10 cellular contexts compared by ENCODE assay signal in genomic region chr9:34254141-34254913, GRCh38.
A peak's percentile ranks its signal among the peaks of the same experiment; 100 is the strongest.
DNase-seq lines count a peak whose midpoint lies in the region; ATAC-seq, FAIRE-seq and TF ChIP-seq lines count a peak whose summit lies in the region.
"Had no signal": no experiment of that assay in that cellular context is flagged by ENCODE, and none has a peak within 500 bp of the region (broad histone marks: within the 10 kb centered on the region; RNA-seq: fewer than 3 reads in every experiment).

No MANE protein-coding gene starts in this region.

- TF ChIP-seq CTCF in fibroblast of lung (conservative IDR thresholded peaks at IDR 0.05 in 1 of 2, IDR thresholded peaks at IDR 0.05 in 1 of 2; ENCODE audit: low read depth in 1 of 2, low read length in 2 of 2) (no peak), progenitor cell of endocrine pancreas (IDR thresholded peaks at IDR 0.05; ENCODE audit: unreplicated experiment) (no peak)

- H3K4me3 Mint-ChIP-seq in CD4-positive, CD25-positive, alpha-beta regulatory T cell, result no peak overlapping the region
- no peak overlapping the region for H3K4me3 Mint-ChIP-seq in progenitor cell of endocrine pancreas (ENCODE audit: low read depth)

- peak overlapping the region in 2 of 3 donors; percentile 65 to 75 for H3K27ac Mint-ChIP-seq in CD4-positive, CD25-positive, alpha-beta regulatory T cell
- H3K27ac Mint-ChIP-seq in progenitor cell of endocrine pancreas, result peak overlapping the region; percentile 22

- no peak overlapping the region for H3K27ac ChIP-seq in CD4-positive, CD25-positive, alpha-beta regulatory T cell (ENCODE audit: insufficient read depth, low read length, poor library complexity, severe bottlenecking)
- peak overlapping the region; percentile 91 for H3K27ac ChIP-seq in fibroblast of lung (ENCODE audit: insufficient read depth, low read length)

- no peaks in the 10 kb centered on the region for H3K9me3 Mint-ChIP-seq in CD4-positive, CD25-positive, alpha-beta regulatory T cell
- no peaks in the 10 kb centered on the region for H3K9me3 Mint-ChIP-seq in progenitor cell of endocrine pancreas (ENCODE audit: low read depth)

- H3K4me2 ChIP-seq in fibroblast of lung (ENCODE audit: extremely low read depth, insufficient read depth, low read length), result peak overlapping the region; percentile 17

- no peak overlapping the region for H3K4me3 ChIP-seq in CD4-positive, CD25-positive, alpha-beta regulatory T cell (ENCODE audit: low read depth, low read length)
- no peak overlapping the region for H3K4me3 ChIP-seq in fibroblast of lung (replicated peaks in 1 of 4; ENCODE audit: control extremely low read depth in 1 of 4, insufficient read depth in 1 of 4, low read depth in 3 of 4, low read length in 4 of 4)

- H3K27me3 ChIP-seq in CD4-positive, CD25-positive, alpha-beta regulatory T cell (ENCODE audit: control insufficient read depth, insufficient read depth, low read length), result no peaks in the 10 kb centered on the region
- H3K27me3 ChIP-seq in fibroblast of lung (ENCODE audit: control insufficient read depth, insufficient read depth, low read length), result no peaks in the 10 kb centered on the region

- DNase-seq in CD4-positive, CD25-positive, alpha-beta regulatory T cell, result no peak
- DNase-seq in RCC 7860 (ENCODE audit: low spot score) (peak; percentile 78), fibroblast of lung (ENCODE audit: low read depth in 2 of 2) (peak; percentile 75 to 87), progenitor cell of endocrine pancreas (ENCODE audit: low spot score, unreplicated experiment) (no peak), retina (no peak), GM19240 (ENCODE audit: insufficient read length, low spot score) (no peak)
- DNase-seq: activated CD8-positive, alpha-beta memory T cell treated with anti-CD3 and anti-CD28 coated beads, Interleukin-2, amount 50 U/mL, for 4 hours; NCI-H510A treated with DMSO at 0.1 percent for 48 hours had no signal

- peaks cover 9% of the 10 kb centered on the region for H3K36me3 Mint-ChIP-seq in CD4-positive, CD25-positive, alpha-beta regulatory T cell
- H3K36me3 Mint-ChIP-seq in progenitor cell of endocrine pancreas (ENCODE audit: insufficient read depth), result peaks cover 11% of the 10 kb centered on the region

- no peaks in the 10 kb centered on the region for H3K27me3 Mint-ChIP-seq in CD4-positive, CD25-positive, alpha-beta regulatory T cell
- H3K27me3 Mint-ChIP-seq in progenitor cell of endocrine pancreas, result no peaks in the 10 kb centered on the region

- H2AFZ ChIP-seq in fibroblast of lung (ENCODE audit: low read length), result no peak overlapping the region

- no peaks in the 10 kb centered on the region for H3K9me3 ChIP-seq in CD4-positive, CD25-positive, alpha-beta regulatory T cell (ENCODE audit: control insufficient read depth in 2 of 2, low read length in 2 of 2)
- H3K9me3 ChIP-seq in fibroblast of lung (ENCODE audit: control insufficient read depth, insufficient read depth, low read depth, low read length), result no peaks in the 10 kb centered on the region

- no peaks in the 10 kb centered on the region for H4K20me1 ChIP-seq in fibroblast of lung (ENCODE audit: control insufficient read depth, extremely low read depth, insufficient read depth, low read length)

- peaks cover 0 to 27% (median 6%) of the 10 kb centered on the region in 4 donors for H3K4me1 Mint-ChIP-seq in CD4-positive, CD25-positive, alpha-beta regulatory T cell
- H3K4me1 Mint-ChIP-seq in progenitor cell of endocrine pancreas (ENCODE audit: low read depth), result no peaks in the 10 kb centered on the region

- H3K79me2 ChIP-seq in fibroblast of lung (ENCODE audit: control insufficient read depth, insufficient read depth, low read length), result no peaks in the 10 kb centered on the region

- FAIRE-seq in RCC 7860 (lab: Jason Lieb, UNC), result peak; percentile 80

- ATAC-seq in CD4-positive, CD25-positive, alpha-beta regulatory T cell (ENCODE audit: low read depth in 2 of 2), result no peak
- ATAC-seq in GM18511 (IDR thresholded peaks at IDR 0.05; ENCODE audit: unreplicated experiment) (no peak), HG02610 (IDR thresholded peaks at IDR 0.05; ENCODE audit: unreplicated experiment) (no peak)

- H3K9ac ChIP-seq in fibroblast of lung (ENCODE audit: insufficient read depth, low read length), result no peak overlapping the region

- H3K36me3 ChIP-seq in CD4-positive, CD25-positive, alpha-beta regulatory T cell (ENCODE audit: control insufficient read depth, insufficient read depth, low read length), result peaks cover 32% of the 10 kb centered on the region
- peaks cover 11% of the 10 kb centered on the region for H3K36me3 ChIP-seq in fibroblast of lung (ENCODE audit: control insufficient read depth, insufficient read depth, low read length)

- no peaks in the 10 kb centered on the region for H3K4me1 ChIP-seq in CD4-positive, CD25-positive, alpha-beta regulatory T cell (ENCODE audit: control insufficient read depth, insufficient read depth, low read length, poor library complexity, severe bottlenecking)
- peaks cover 22% of the 10 kb centered on the region for H3K4me1 ChIP-seq in fibroblast of lung (ENCODE audit: control insufficient read depth, extremely low read depth, insufficient read depth, low read length)

Comparison
In these comparisons a context has a peak if more than half of its experiments do, and no peak if none do; other contexts are left out.
1. DNase-seq: peak in RCC 7860 (single experiment) and fibroblast of lung (2 of 2); none in CD4-positive, CD25-positive, alpha-beta regulatory T cell (0 of 3), progenitor cell of endocrine pancreas (single experiment), retina (single experiment) and GM19240 (single experiment).